Comparison of ENCODE assay signal across 25 cellular contexts in the genomic region with DNA sequence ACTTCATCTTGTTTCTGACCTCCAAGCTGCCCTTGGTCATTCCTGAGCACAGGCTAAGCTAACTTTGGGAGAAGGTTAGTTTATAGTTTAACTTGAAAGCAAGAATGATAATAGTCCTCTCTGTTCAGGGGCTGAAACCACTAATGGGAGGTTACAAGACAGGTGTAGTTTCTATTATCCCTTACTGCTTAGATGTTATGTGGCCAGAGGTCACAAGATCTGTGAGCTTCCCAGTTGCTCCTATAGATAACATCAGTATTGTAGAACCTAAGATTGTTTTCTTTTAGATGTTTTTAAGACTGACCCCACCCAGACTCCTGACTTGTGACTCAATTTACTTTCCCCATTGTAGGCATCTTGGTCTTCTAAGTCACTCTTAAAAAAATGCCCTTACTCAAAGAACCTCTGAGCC.
"Had no signal": no experiment of that assay in that cellular context is flagged by ENCODE, and none has a peak within 500 bp of the region (broad histone marks: within the 10 kb centered on the region; RNA-seq: fewer than 3 reads in every experiment).

No MANE protein-coding gene starts in this region.

- H3K27ac ChIP-seq: body of pancreas, cardiac muscle cell, lower lobe of right lung, sigmoid colon, stomach, suprapubic skin, tibial nerve, VCaP had no signal

- H3K36me3 ChIP-seq: lower lobe of right lung, stomach, suprapubic skin, tibial nerve had no signal

- H3K27me3 ChIP-seq: body of pancreas, cardiac muscle cell, gastrocnemius medialis, sigmoid colon, stomach, suprapubic skin, tibial nerve had no signal

- H3K4me1 ChIP-seq: gastrocnemius medialis, lower lobe of right lung had no signal

- DNase-seq: activated CD4-positive, alpha-beta T cell treated with anti-CD3 and anti-CD28 coated beads, Interleukin-2, amount 10 ng/mL, durations not matched to agents 7 days and 5 days; activated CD4-positive, CD25-positive, alpha-beta regulatory T cell treated with anti-CD3 and anti-CD28 coated beads, Interleukin-2, amount 50 U/mL, for 72 hours; activated CD8-positive, alpha-beta memory T cell treated with anti-CD3 and anti-CD28 coated beads, Interleukin-2, amount 10 ng/mL, durations not matched to agents 7 days and 5 days; activated CD8-positive, alpha-beta T cell treated with anti-CD3 and anti-CD28 coated beads for 36 hours; activated gamma-delta T cell treated with Interleukin-2 at 50 U/mL for 16 hours; anterior cingulate cortex; body of pancreas; effector CD8-positive, alpha-beta T cell; gastrocnemius medialis; head of caudate nucleus; kidney; lower lobe of right lung; mesendoderm; naive thymus-derived CD4-positive, alpha-beta T cell; sigmoid colon; stimulated activated CD4-positive, alpha-beta T cell treated with anti-CD3 and anti-CD28 coated beads, Interleukin-15, amount 100 ng/mL, for 24 hours; stomach had no signal

- H3K9me3 ChIP-seq: body of pancreas, gastrocnemius medialis, lower lobe of right lung, sigmoid colon, stomach, suprapubic skin, tibial nerve had no signal

- H3K4me3 ChIP-seq: body of pancreas, cardiac muscle cell, gastrocnemius medialis, lower lobe of right lung, sigmoid colon, smooth muscle cell, stomach, suprapubic skin, tibial nerve had no signal

- ATAC-seq: activated CD8-positive, alpha-beta memory T cell treated with anti-CD3 and anti-CD28 coated beads, Interleukin-2, amount 10 ng/mL, durations not matched to agents 7 days and 5 days; activated CD8-positive, alpha-beta T cell treated with anti-CD3 and anti-CD28 coated beads for 36 hours; body of pancreas; esophagus mucosa; gastrocnemius medialis; lower lobe of right lung; naive thymus-derived CD4-positive, alpha-beta T cell; stimulated activated memory B cell treated with anti-CD40 and anti-IgM and Interleukin-4, amounts not matched to agents 10 μg/mL and 1 μg/mL and 100 μg/mL, for 72 hours had no signal

- FAIRE-seq: kidney, urothelium cell line had no signal

- H3K4me2 ChIP-seq: smooth muscle cell had no signal
